In genomic region chr17:27315322-27315721, GRCh38 we compare ENCODE assay signal across 9 cellular contexts. TPM values are rescaled to one million over a fixed set of nuclear protein-coding genes. Genes with fewer than 3 reads are reported as not detected.
A peak's percentile ranks its signal among the peaks of the same experiment; 100 is the strongest.
DNase-seq lines count a peak whose midpoint lies in the region; ATAC-seq and TF ChIP-seq lines count a peak whose summit lies in the region.
"Had no signal": no experiment of that assay in that cellular context is flagged by ENCODE, and none has a peak within 500 bp of the region (broad histone marks: within the 10 kb centered on the region; RNA-seq: fewer than 3 reads in every experiment).

No MANE protein-coding gene starts in this region.

- no peak overlapping the region for H3K4me3 ChIP-seq in fibroblast of lung (replicated peaks in 1 of 4; ENCODE audit: control extremely low read depth in 1 of 4, insufficient read depth in 1 of 4, low read depth in 3 of 4, low read length in 4 of 4)
- no peak overlapping the region for H3K4me3 ChIP-seq in osteoblast (ENCODE audit: insufficient read depth, low read length)

- CTCF ChIA-PET in CD4-positive, alpha-beta T cell (lab: Charles Lee), result interaction anchor here (0.9 to 1.2 kb wide), 2 partner anchors 15 to 18 kb away, joined by 3 to 5 read pairs; no protein-coding TSS in a partner anchor

- H3K4me1 Mint-ChIP-seq in activated naive CD8-positive, alpha-beta T cell treated with anti-CD3 and anti-CD28 coated beads for 36 hours, result no peaks in the 10 kb centered on the region
- H3K4me1 Mint-ChIP-seq in CD4-positive, alpha-beta T cell (ENCODE audit: low read depth), result no peaks in the 10 kb centered on the region
- H3K4me1 Mint-ChIP-seq in activated T-cell treated with anti-CD3 and anti-CD28 coated beads, Interleukin-2, amount 50 U/mL, for 24 hours (ENCODE audit: low read depth), result no peaks in the 10 kb centered on the region

- peaks cover 33% of the 10 kb centered on the region for H3K36me3 Mint-ChIP-seq in activated naive CD8-positive, alpha-beta T cell treated with anti-CD3 and anti-CD28 coated beads for 36 hours
- H3K36me3 Mint-ChIP-seq in CD4-positive, alpha-beta T cell (ENCODE audit: low read depth), result peaks cover 87% of the 10 kb centered on the region
- peaks cover 80% of the 10 kb centered on the region for H3K36me3 Mint-ChIP-seq in activated T-cell treated with anti-CD3 and anti-CD28 coated beads, Interleukin-2, amount 50 U/mL, for 24 hours (ENCODE audit: low read depth)

- no peak overlapping the region for H3K4me3 Mint-ChIP-seq in activated naive CD8-positive, alpha-beta T cell treated with anti-CD3 and anti-CD28 coated beads for 36 hours
- no peak overlapping the region for H3K4me3 Mint-ChIP-seq in CD4-positive, alpha-beta T cell
- no peak overlapping the region for H3K4me3 Mint-ChIP-seq in activated T-cell treated with anti-CD3 and anti-CD28 coated beads, Interleukin-2, amount 50 U/mL, for 24 hours
- H3K4me3 Mint-ChIP-seq: T-helper 2 cell treated with Interferon-gamma antibody and Interleukin-4, amounts not matched to agents 5 μg/mL and 100 μg/mL, for 36 hours had no signal

- TF ChIP-seq CTCF in fibroblast of lung (conservative IDR thresholded peaks at IDR 0.05 in 1 of 2, IDR thresholded peaks at IDR 0.05 in 1 of 2; ENCODE audit: low read depth in 1 of 2, low read length in 2 of 2) (no peak), osteoblast (IDR thresholded peaks at IDR 0.05; ENCODE audit: extremely low read depth, low read depth, low read length) (no peak)
- no peak for TF ChIP-seq CTCF in CD4-positive, alpha-beta T cell (IDR thresholded peaks at IDR 0.05)

- peak overlapping the region; percentile 36 for H3K27ac ChIP-seq in fibroblast of lung (ENCODE audit: insufficient read depth, low read length)
- peak overlapping the region; percentile 90 for H3K27ac ChIP-seq in osteoblast (ENCODE audit: low read depth, low read length)
- H3K27ac ChIP-seq in CD4-positive, alpha-beta T cell (ENCODE audit: low read depth, low read length), result no peak overlapping the region

- H3K9me3 ChIP-seq in fibroblast of lung (ENCODE audit: control insufficient read depth, insufficient read depth, low read depth, low read length) (no peaks in the 10 kb centered on the region), osteoblast (ENCODE audit: low read depth, low read length) (no peaks in the 10 kb centered on the region)
- H3K9me3 ChIP-seq in CD4-positive, alpha-beta T cell (ENCODE audit: control insufficient read depth, low read length), result no peaks in the 10 kb centered on the region

- no peak overlapping the region for H2AFZ ChIP-seq in fibroblast of lung (ENCODE audit: low read length)
- H2AFZ ChIP-seq in osteoblast (ENCODE audit: low read length), result peak overlapping the region; percentile 27

- intact Hi-C loops in CD4-positive, alpha-beta T cell (cut with DNase I, micrococcal nuclease), result no loop called here

- H3K27me3 Mint-ChIP-seq in activated naive CD8-positive, alpha-beta T cell treated with anti-CD3 and anti-CD28 coated beads for 36 hours, result no peaks in the 10 kb centered on the region
- no peaks in the 10 kb centered on the region for H3K27me3 Mint-ChIP-seq in CD4-positive, alpha-beta T cell
- no peaks in the 10 kb centered on the region for H3K27me3 Mint-ChIP-seq in activated T-cell treated with anti-CD3 and anti-CD28 coated beads, Interleukin-2, amount 50 U/mL, for 24 hours

- H3K9me3 Mint-ChIP-seq in activated naive CD8-positive, alpha-beta T cell treated with anti-CD3 and anti-CD28 coated beads for 36 hours, result no peaks in the 10 kb centered on the region
- no peaks in the 10 kb centered on the region for H3K9me3 Mint-ChIP-seq in CD4-positive, alpha-beta T cell
- no peaks in the 10 kb centered on the region for H3K9me3 Mint-ChIP-seq in activated T-cell treated with anti-CD3 and anti-CD28 coated beads, Interleukin-2, amount 50 U/mL, for 24 hours
- H3K9me3 Mint-ChIP-seq: T-helper 2 cell treated with Interferon-gamma antibody and Interleukin-4, amounts not matched to agents 5 μg/mL and 100 μg/mL, for 36 hours had no signal

- POLR2A ChIA-PET in CD4-positive, alpha-beta T cell (lab: Charles Lee), result interaction anchor here (0.6 to 1.3 kb wide), 2 partner anchors 11 to 248 kb away, joined by 3 to 4 read pairs; no protein-coding TSS in a partner anchor

- H3K27ac Mint-ChIP-seq in activated naive CD8-positive, alpha-beta T cell treated with anti-CD3 and anti-CD28 coated beads for 36 hours, result no peak overlapping the region
- H3K27ac Mint-ChIP-seq in CD4-positive, alpha-beta T cell, result no peak overlapping the region
- no peak overlapping the region for H3K27ac Mint-ChIP-seq in activated T-cell treated with anti-CD3 and anti-CD28 coated beads, Interleukin-2, amount 50 U/mL, for 24 hours
- H3K27ac Mint-ChIP-seq: T-helper 2 cell treated with Interferon-gamma antibody and Interleukin-4, amounts not matched to agents 5 μg/mL and 100 μg/mL, for 36 hours had no signal

- H3K79me2 ChIP-seq in fibroblast of lung (ENCODE audit: control insufficient read depth, insufficient read depth, low read length) (no peaks in the 10 kb centered on the region), osteoblast (ENCODE audit: insufficient read depth, low read length) (peaks cover 4% of the 10 kb centered on the region)

- H3K36me3 ChIP-seq in fibroblast of lung (ENCODE audit: control insufficient read depth, insufficient read depth, low read length), result peaks cover 11% of the 10 kb centered on the region
- peaks cover 63% of the 10 kb centered on the region for H3K36me3 ChIP-seq in osteoblast (ENCODE audit: insufficient read depth, low read length)

- H3K9ac ChIP-seq in fibroblast of lung (ENCODE audit: insufficient read depth, low read length), result no peak overlapping the region

- H3K4me2 ChIP-seq in fibroblast of lung (ENCODE audit: extremely low read depth, insufficient read depth, low read length) (no peak overlapping the region), osteoblast (ENCODE audit: insufficient read depth, low read length) (peak overlapping the region; percentile 5)

- H3K4me1 ChIP-seq in fibroblast of lung (ENCODE audit: control insufficient read depth, extremely low read depth, insufficient read depth, low read length), result peaks cover 4% of the 10 kb centered on the region
- H3K4me1 ChIP-seq in osteoblast (ENCODE audit: insufficient read depth, low read length), result peaks cover 14% of the 10 kb centered on the region

- H4K20me1 ChIP-seq in fibroblast of lung (ENCODE audit: control insufficient read depth, extremely low read depth, insufficient read depth, low read length), result no peaks in the 10 kb centered on the region
- H4K20me1 ChIP-seq in osteoblast (ENCODE audit: insufficient read depth, low read length), result no peaks in the 10 kb centered on the region

- DNase-seq in Ammon's horn (ENCODE audit: low spot score) (peak; percentile 64), NCI-H2196 treated with DMSO at 0.1 percent for 48 hours (lab: John Stamatoyannopoulos, UW; ENCODE audit: unreplicated experiment) (peak; percentile 44), fibroblast of lung (ENCODE audit: low read depth in 2 of 2) (peak; percentile 94 to 96), osteoblast (ENCODE audit: insufficient read length, low spot score, missing footprints) (peak; percentile 78), C1 segment of cervical spinal cord (lab: John Stamatoyannopoulos, UW) (no peak)
- no peak for DNase-seq in activated naive CD8-positive, alpha-beta T cell treated with anti-CD3 and anti-CD28 coated beads for 36 hours
- no peak for DNase-seq in CD4-positive, alpha-beta T cell
- DNase-seq in activated T-cell treated with anti-CD3 and anti-CD28 coated beads, Interleukin-2, amount 50 U/mL, for 24 hours, result no peak

- ATAC-seq in CD4-positive, alpha-beta T cell (ENCODE audit: poor library complexity), result no peak

- no peaks in the 10 kb centered on the region for H3K27me3 ChIP-seq in fibroblast of lung (ENCODE audit: control insufficient read depth, insufficient read depth, low read length)
- no peaks in the 10 kb centered on the region for H3K27me3 ChIP-seq in osteoblast (ENCODE audit: insufficient read depth, low read length)
- no peaks in the 10 kb centered on the region for H3K27me3 ChIP-seq in CD4-positive, alpha-beta T cell (ENCODE audit: control insufficient read depth, insufficient read depth, low read length)

RNA-seq across cellular contexts. Expression of gene WSB1, which starts 21.4 kb away (rescaled TPM):
- total RNA-seq in fibroblast of lung (96.3 and 151 TPM in 2 replicates), osteoblast (158 and 177 TPM in 2 replicates)
- polyA plus RNA-seq in fibroblast of lung, result 77.8 and 139 TPM in 2 replicates
- polyA plus RNA-seq in fibroblast of lung (2012), result 37.6 and 55.3 TPM in 2 replicates
- polyA minus RNA-seq in fibroblast of lung (ENCODE audit: low replicate concordance), result 22.0 and 22.3 TPM in 2 replicates
- total RNA-seq in activated naive CD8-positive, alpha-beta T cell treated with anti-CD3 and anti-CD28 coated beads for 36 hours, result 100 to 1,000 TPM; 113 to 126 TPM
- total RNA-seq in CD4-positive, alpha-beta T cell, result 100 to 1,000 TPM in 1 of 2 experiments, 10 to 100 TPM in 1; 99.4 to 104 TPM

Comparison
In these comparisons a context has a peak if more than half of its experiments do, and no peak if none do; other contexts are left out.
1. DNase-seq: peak in Ammon's horn (single experiment), NCI-H2196 treated with DMSO at 0.1 percent for 48 hours (single experiment), fibroblast of lung (2 of 2) and osteoblast (single experiment); none in activated naive CD8-positive, alpha-beta T cell treated with anti-CD3 and anti-CD28 coated beads for 36 hours (single experiment), C1 segment of cervical spinal cord (0 of 14), CD4-positive, alpha-beta T cell (0 of 10) and activated T-cell treated with anti-CD3 and anti-CD28 coated beads, Interleukin-2, amount 50 U/mL, for 24 hours (single experiment).